In genomic region chr1:156642265-156643185, GRCh38 we compare ENCODE assay signal across 1 cellular context.
A peak's percentile ranks its signal among the peaks of the same experiment; 100 is the strongest.
TF ChIP-seq lines count a peak whose summit lies in the region.

No MANE protein-coding gene starts in this region.

TF ChIP-seq in HEK293, 187 proteins besides CTCF, POLR2A, EP300 and RAD21 (continued from another document):
- no peak for TF ChIP-seq HIC1 (tag by site-specific recombination; IDR thresholded peaks at IDR 0.05)
- peak; percentile 61 for TF ChIP-seq ZNF768 (tag by site-specific recombination; IDR thresholded peaks at IDR 0.05)
- TF ChIP-seq ZBTB7A (tag by site-specific recombination; IDR thresholded peaks at IDR 0.05; ENCODE audit: low read depth) = no peak
- no peak for TF ChIP-seq SCRT2 (tag by site-specific recombination; IDR thresholded peaks at IDR 0.05)
- TF ChIP-seq ZNF2 (tag by site-specific recombination; IDR thresholded peaks at IDR 0.05) = no peak
- TF ChIP-seq, protein P1, sequence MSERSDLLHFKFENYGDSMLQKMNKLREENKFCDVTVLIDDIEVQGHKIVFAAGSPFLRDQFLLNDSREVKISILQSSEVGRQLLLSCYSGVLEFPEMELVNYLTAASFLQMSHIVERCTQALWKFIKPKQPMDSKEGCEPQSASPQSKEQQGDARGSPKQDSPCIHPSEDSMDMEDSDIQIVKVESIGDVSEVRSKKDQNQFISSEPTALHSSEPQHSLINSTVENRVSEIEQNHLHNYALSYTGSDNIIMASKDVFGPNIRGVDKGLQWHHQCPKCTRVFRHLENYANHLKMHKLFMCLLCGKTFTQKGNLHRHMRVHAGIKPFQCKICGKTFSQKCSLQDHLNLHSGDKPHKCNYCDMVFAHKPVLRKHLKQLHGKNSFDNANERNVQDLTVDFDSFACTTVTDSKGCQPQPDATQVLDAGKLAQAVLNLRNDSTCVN (tag by site-specific recombination; optimal IDR thresholded peaks at IDR 0.05) = peak; percentile 44
- TF ChIP-seq ZFP3 (tag by site-specific recombination; IDR thresholded peaks at IDR 0.05; ENCODE audit: low read depth) = no peak
- TF ChIP-seq GLI4 (tag by site-specific recombination; IDR thresholded peaks at IDR 0.05) = no peak
